In the genomic region with DNA sequence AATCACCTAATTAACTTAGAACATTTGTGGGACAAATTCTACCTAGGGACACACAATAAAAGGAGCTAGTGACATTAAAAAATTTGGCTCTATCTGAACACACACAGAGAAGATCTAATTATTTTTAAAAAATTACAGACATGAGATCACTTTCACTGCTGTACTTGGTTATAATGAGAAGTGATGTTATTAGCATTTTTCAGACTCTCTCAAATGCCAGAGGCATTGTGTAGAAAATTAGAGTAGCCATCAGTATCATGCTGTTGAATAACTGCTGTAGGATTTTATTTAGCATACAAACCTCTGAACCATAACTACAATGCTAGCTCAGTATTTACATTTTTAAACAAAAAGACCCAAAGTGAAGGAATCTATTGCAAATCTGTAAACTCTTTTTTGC, we compare ENCODE assay signal across 22 cellular contexts.
DNase-seq lines count a peak whose midpoint lies in the region; ATAC-seq and TF ChIP-seq lines count a peak whose summit lies in the region.
"Had no signal": no experiment of that assay in that cellular context is flagged by ENCODE, and none has a peak within 500 bp of the region (broad histone marks: within the 10 kb centered on the region; RNA-seq: fewer than 3 reads in every experiment).

No MANE protein-coding gene starts in this region.

- H3K9me3 Mint-ChIP-seq in brain (peaks cover 0 to 4% (median 0%) of the 10 kb centered on the region in 5 experiments), neural progenitor cell (peaks cover 3% of the 10 kb centered on the region)
- H3K9me3 Mint-ChIP-seq: CD4-positive, alpha-beta T cell; CD8-positive, alpha-beta memory T cell had no signal

- H3K27ac Mint-ChIP-seq in brain (peak overlapping the region in 4 of 5 experiments; percentile 17 to 85 (median 67)), neural progenitor cell (no peak overlapping the region)
- H3K27ac Mint-ChIP-seq: B cell; CD14-positive monocyte; CD4-positive, alpha-beta T cell; CD8-positive, alpha-beta memory T cell had no signal

- H3K79me2 ChIP-seq in neural progenitor cell (ENCODE audit: low read depth) = no peaks in the 10 kb centered on the region

- no peaks in the 10 kb centered on the region for H4K20me1 ChIP-seq in neural progenitor cell (ENCODE audit: low read depth)
- H4K20me1 ChIP-seq: BLaER1 treated with 17β-estradiol and CSF1 and Interleukin-3, amounts not matched to agents 10 nM and 100 nM had no signal

- H3K27me3 Mint-ChIP-seq in brain (no peaks in the 10 kb centered on the region), neural progenitor cell (ENCODE audit: insufficient read depth, low read depth) (no peaks in the 10 kb centered on the region)

- peaks cover 38% of the 10 kb centered on the region for H3K4me1 ChIP-seq in neural progenitor cell
- H3K4me1 ChIP-seq: BLaER1 treated with 17β-estradiol and CSF1 and Interleukin-3, amounts not matched to agents 10 nM and 100 nM had no signal

- peak overlapping the region; percentile 81 for H3K27ac ChIP-seq in neural progenitor cell
- H3K27ac ChIP-seq: 22Rv1; BLaER1 treated with 17β-estradiol and CSF1 and Interleukin-3, amounts not matched to agents 10 nM and 100 nM; GM23248 had no signal

- H3K4me2 ChIP-seq in neural progenitor cell = no peak overlapping the region
- H3K4me2 ChIP-seq: BLaER1 treated with 17β-estradiol and CSF1 and Interleukin-3, amounts not matched to agents 10 nM and 100 nM had no signal

- H2AFZ ChIP-seq in neural progenitor cell (replicated peaks) = peak overlapping the region; percentile 1
- H2AFZ ChIP-seq: GM23248 had no signal

- H3K4me3 ChIP-seq in neural progenitor cell = no peak overlapping the region
- H3K4me3 ChIP-seq: BLaER1 treated with 17β-estradiol and CSF1 and Interleukin-3, amounts not matched to agents 10 nM and 100 nM; GM12878; GM23248 had no signal

- H3K9me3 ChIP-seq in neural progenitor cell (ENCODE audit: low read depth) = no peaks in the 10 kb centered on the region
- H3K9me3 ChIP-seq: BLaER1 treated with 17β-estradiol and CSF1 and Interleukin-3, amounts not matched to agents 10 nM and 100 nM had no signal

- H3K4me3 Mint-ChIP-seq in brain = peak overlapping the region in 1 of 5 experiments; percentile 10
- H3K4me3 Mint-ChIP-seq in neural progenitor cell = no peak overlapping the region
- H3K4me3 Mint-ChIP-seq: B cell; CD14-positive monocyte; CD4-positive, alpha-beta T cell; CD8-positive, alpha-beta memory T cell had no signal

- ATAC-seq in GM21381 (IDR thresholded peaks at IDR 0.05; ENCODE audit: unreplicated experiment) = no peak
- ATAC-seq: GM12878 had no signal

- H3K36me3 Mint-ChIP-seq in brain = peaks cover 27% of the 10 kb centered on the region
- H3K36me3 Mint-ChIP-seq in neural progenitor cell = no peaks in the 10 kb centered on the region
- H3K36me3 Mint-ChIP-seq: CD14-positive monocyte; CD8-positive, alpha-beta memory T cell had no signal

- H3K4me1 Mint-ChIP-seq in brain = peaks cover 33% of the 10 kb centered on the region
- H3K4me1 Mint-ChIP-seq in neural progenitor cell = peaks cover 11% of the 10 kb centered on the region
- H3K4me1 Mint-ChIP-seq: B cell; CD14-positive monocyte; CD8-positive, alpha-beta memory T cell had no signal

- H3F3A ChIP-seq in neural progenitor cell (ENCODE audit: low read depth) = peaks cover 62% of the 10 kb centered on the region

- H3K36me3 ChIP-seq in neural progenitor cell = no peaks in the 10 kb centered on the region
- H3K36me3 ChIP-seq: BLaER1 treated with 17β-estradiol and CSF1 and Interleukin-3, amounts not matched to agents 10 nM and 100 nM had no signal

- H3K27me3 ChIP-seq in neural progenitor cell = no peaks in the 10 kb centered on the region
- H3K27me3 ChIP-seq: BLaER1 treated with 17β-estradiol and CSF1 and Interleukin-3, amounts not matched to agents 10 nM and 100 nM had no signal

- DNase-seq in NCI-H748 (lab: John Stamatoyannopoulos, UW; ENCODE audit: unreplicated experiment) (peak; percentile 9), NCI-H748 treated with DMSO at 0.1 percent for 48 hours (lab: John Stamatoyannopoulos, UW) (no peak), NCI-H69 (lab: John Stamatoyannopoulos, UW) (peak; percentile 68), neural progenitor cell (ENCODE audit: low spot score) (no peak), dermis blood vessel endothelial cell (no peak), kidney glomerular epithelial cell (lab: John Stamatoyannopoulos, UW) (no peak)
- DNase-seq: CD4-positive, alpha-beta T cell; CD8-positive, alpha-beta memory T cell; DMS 273 treated with DMSO at 0.1 percent for 48 hours; DMS79; EL; GDM1; GM23248; H7; HCEC 1CT had no signal

- H3K9ac ChIP-seq in neural progenitor cell = no peak overlapping the region
- H3K9ac ChIP-seq: GM23248 had no signal

- TF ChIP-seq CTCF in brain (conservative IDR thresholded peaks at IDR 0.05) (no peak), neural progenitor cell (IDR thresholded peaks at IDR 0.05) (no peak)

Comparison
In these comparisons a context has a peak if more than half of its experiments do, and no peak if none do; other contexts are left out.
1. DNase-seq: peak in NCI-H748 (single experiment) and NCI-H69 (single experiment); none in NCI-H748 treated with DMSO at 0.1 percent for 48 hours (single experiment), neural progenitor cell (single experiment), dermis blood vessel endothelial cell (single experiment) and kidney glomerular epithelial cell (single experiment).